In the genomic region with DNA sequence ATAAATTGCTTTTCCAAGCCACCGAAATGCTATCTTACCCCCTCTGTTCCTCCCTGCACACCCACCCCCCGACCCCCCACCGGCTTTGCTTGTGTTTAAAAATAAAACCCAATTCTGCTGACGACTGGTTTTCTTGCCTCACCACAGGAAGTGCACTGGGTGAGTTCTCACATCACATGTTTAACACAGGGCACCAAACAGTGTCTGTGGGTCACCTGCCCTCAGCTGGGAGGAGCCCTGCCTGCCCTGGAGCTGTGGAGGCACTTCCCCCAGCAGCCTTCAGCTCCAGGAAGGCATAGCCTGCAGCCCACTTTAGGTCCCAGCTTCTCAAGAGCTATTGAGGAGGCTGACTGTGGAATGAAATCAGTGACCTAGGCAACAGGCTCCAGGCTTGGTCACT, we compare ENCODE assay signal across 1 cellular context.
TF ChIP-seq lines count a peak whose summit lies in the region.

No MANE protein-coding gene starts in this region.

TF ChIP-seq in GM12878, 131 proteins besides CTCF, POLR2A, EP300 and RAD21 (continued from another document):
- TF ChIP-seq SPI1 (IDR thresholded peaks at IDR 0.05; ENCODE audit: borderline replicate concordance, insufficient read depth, low read depth, low read length) (peak; percentile 31; the same call in 1 of the 2 replicates), PAX5 (IDR thresholded peaks at IDR 0.05; ENCODE audit: borderline replicate concordance, low read depth, low read length) (peak; percentile 38; the same call in 1 of the 2 replicates), RUNX3 (IDR thresholded peaks at IDR 0.05; ENCODE audit: low read length) (peak; percentile 55), BHLHE40 (IDR thresholded peaks at IDR 0.05; ENCODE audit: borderline replicate concordance in 1 of 2, low read depth in 2 of 2, low read length in 1 of 2) (peak; percentile 79 to 86), TARDBP (IDR thresholded peaks at IDR 0.05; ENCODE audit: borderline replicate concordance) (no peak), MTA2 (IDR thresholded peaks at IDR 0.05; ENCODE audit: low read depth) (peak; percentile 18; the same call in 1 of the 2 replicates), SREBF2 (IDR thresholded peaks at IDR 0.05; ENCODE audit: low read length) (no peak)
- TF ChIP-seq, protein P1, sequence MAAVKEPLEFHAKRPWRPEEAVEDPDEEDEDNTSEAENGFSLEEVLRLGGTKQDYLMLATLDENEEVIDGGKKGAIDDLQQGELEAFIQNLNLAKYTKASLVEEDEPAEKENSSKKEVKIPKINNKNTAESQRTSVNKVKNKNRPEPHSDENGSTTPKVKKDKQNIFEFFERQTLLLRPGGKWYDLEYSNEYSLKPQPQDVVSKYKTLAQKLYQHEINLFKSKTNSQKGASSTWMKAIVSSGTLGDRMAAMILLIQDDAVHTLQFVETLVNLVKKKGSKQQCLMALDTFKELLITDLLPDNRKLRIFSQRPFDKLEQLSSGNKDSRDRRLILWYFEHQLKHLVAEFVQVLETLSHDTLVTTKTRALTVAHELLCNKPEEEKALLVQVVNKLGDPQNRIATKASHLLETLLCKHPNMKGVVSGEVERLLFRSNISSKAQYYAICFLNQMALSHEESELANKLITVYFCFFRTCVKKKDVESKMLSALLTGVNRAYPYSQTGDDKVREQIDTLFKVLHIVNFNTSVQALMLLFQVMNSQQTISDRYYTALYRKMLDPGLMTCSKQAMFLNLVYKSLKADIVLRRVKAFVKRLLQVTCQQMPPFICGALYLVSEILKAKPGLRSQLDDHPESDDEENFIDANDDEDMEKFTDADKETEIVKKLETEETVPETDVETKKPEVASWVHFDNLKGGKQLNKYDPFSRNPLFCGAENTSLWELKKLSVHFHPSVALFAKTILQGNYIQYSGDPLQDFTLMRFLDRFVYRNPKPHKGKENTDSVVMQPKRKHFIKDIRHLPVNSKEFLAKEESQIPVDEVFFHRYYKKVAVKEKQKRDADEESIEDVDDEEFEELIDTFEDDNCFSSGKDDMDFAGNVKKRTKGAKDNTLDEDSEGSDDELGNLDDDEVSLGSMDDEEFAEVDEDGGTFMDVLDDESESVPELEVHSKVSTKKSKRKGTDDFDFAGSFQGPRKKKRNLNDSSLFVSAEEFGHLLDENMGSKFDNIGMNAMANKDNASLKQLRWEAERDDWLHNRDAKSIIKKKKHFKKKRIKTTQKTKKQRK (IDR thresholded peaks at IDR 0.05; ENCODE audit: low read depth, low read length) = no peak
- TF ChIP-seq, protein P2, sequence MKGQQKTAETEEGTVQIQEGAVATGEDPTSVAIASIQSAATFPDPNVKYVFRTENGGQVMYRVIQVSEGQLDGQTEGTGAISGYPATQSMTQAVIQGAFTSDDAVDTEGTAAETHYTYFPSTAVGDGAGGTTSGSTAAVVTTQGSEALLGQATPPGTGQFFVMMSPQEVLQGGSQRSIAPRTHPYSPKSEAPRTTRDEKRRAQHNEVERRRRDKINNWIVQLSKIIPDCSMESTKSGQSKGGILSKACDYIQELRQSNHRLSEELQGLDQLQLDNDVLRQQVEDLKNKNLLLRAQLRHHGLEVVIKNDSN (IDR thresholded peaks at IDR 0.05; ENCODE audit: borderline replicate concordance, extremely low read length, insufficient read depth, low read depth, low read length) = peak; percentile 38
- TF ChIP-seq, protein P3, sequence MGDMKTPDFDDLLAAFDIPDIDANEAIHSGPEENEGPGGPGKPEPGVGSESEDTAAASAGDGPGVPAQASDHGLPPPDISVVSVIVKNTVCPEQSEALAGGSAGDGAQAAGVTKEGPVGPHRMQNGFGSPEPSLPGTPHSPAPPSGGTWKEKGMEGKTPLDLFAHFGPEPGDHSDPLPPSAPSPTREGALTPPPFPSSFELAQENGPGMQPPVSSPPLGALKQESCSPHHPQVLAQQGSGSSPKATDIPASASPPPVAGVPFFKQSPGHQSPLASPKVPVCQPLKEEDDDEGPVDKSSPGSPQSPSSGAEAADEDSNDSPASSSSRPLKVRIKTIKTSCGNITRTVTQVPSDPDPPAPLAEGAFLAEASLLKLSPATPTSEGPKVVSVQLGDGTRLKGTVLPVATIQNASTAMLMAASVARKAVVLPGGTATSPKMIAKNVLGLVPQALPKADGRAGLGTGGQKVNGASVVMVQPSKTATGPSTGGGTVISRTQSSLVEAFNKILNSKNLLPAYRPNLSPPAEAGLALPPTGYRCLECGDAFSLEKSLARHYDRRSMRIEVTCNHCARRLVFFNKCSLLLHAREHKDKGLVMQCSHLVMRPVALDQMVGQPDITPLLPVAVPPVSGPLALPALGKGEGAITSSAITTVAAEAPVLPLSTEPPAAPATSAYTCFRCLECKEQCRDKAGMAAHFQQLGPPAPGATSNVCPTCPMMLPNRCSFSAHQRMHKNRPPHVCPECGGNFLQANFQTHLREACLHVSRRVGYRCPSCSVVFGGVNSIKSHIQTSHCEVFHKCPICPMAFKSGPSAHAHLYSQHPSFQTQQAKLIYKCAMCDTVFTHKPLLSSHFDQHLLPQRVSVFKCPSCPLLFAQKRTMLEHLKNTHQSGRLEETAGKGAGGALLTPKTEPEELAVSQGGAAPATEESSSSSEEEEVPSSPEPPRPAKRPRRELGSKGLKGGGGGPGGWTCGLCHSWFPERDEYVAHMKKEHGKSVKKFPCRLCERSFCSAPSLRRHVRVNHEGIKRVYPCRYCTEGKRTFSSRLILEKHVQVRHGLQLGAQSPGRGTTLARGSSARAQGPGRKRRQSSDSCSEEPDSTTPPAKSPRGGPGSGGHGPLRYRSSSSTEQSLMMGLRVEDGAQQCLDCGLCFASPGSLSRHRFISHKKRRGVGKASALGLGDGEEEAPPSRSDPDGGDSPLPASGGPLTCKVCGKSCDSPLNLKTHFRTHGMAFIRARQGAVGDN (IDR thresholded peaks at IDR 0.05) = peak; percentile 60; the same call in 1 of the 2 replicates
